ENCODE assay signal across 16 cellular contexts in the genomic region with DNA sequence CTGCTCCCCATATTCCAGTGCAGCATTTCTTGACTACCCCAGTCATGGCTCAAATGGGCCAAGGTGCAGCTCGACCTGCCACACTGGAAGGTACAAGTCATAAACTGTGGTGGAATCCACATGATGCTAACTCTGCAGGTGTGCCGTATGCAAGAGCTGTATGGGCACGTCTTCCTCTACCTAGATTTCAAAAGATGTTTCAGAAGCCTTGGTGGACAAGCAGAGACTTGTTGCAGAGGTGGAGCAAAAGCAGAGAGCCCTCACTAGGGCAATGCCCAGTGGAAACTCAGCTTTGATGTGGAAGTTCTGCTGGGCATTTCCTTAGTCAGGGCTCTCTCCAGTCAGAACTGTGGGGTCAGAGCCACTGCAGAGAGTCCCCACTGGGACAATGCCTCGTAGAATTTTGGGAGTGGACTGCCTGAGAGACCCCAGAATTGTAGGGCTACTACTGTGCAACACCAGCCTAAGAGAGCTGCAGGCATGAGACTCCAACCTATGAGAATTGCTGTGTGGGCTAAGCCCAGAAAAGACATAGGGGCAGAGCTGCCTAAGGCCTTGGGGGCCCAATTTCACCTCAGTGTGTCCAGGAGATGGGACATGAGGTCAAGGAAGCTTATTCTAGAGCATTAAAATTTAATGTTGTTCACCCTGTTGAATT.
A peak's percentile ranks its signal among the peaks of the same experiment; 100 is the strongest.
DNase-seq lines count a peak whose midpoint lies in the region; ATAC-seq, FAIRE-seq and TF ChIP-seq lines count a peak whose summit lies in the region.
"Had no signal": no experiment of that assay in that cellular context is flagged by ENCODE, and none has a peak within 500 bp of the region (broad histone marks: within the 10 kb centered on the region; RNA-seq: fewer than 3 reads in every experiment).

No MANE protein-coding gene starts in this region.

- H3K4ac ChIP-seq in trophoblast cell (ENCODE audit: low read depth, low read length): peak overlapping the region; percentile 79

- peaks cover 26% of the 10 kb centered on the region for H3K4me1 ChIP-seq in ACC112 (ENCODE audit: control insufficient read depth, insufficient read depth, low read length, unreplicated experiment)
- H3K4me1 ChIP-seq in astrocyte (ENCODE audit: insufficient read depth, low read length): peaks cover 12% of the 10 kb centered on the region
- H3K4me1 ChIP-seq in esophagus (ENCODE audit: control insufficient read depth in 2 of 2, insufficient read depth in 2 of 2, low read length in 1 of 2): no peaks in the 10 kb centered on the region
- H3K4me1 ChIP-seq in trophoblast cell (ENCODE audit: control insufficient read depth in 1 of 2, insufficient read depth in 2 of 2, low read length in 2 of 2): peaks cover 11 to 14% of the 10 kb centered on the region in 2 experiments

- no peak overlapping the region for H3K4me3 ChIP-seq in ACC112 (ENCODE audit: low read depth, low read length)
- no peak overlapping the region for H3K4me3 ChIP-seq in astrocyte (ENCODE audit: insufficient read depth, low read depth, low read length)
- no peak overlapping the region for H3K4me3 ChIP-seq in esophagus (ENCODE audit: low read depth in 1 of 2, low read length in 2 of 2)
- no peak overlapping the region for H3K4me3 ChIP-seq in trophoblast cell (ENCODE audit: low read depth, low read length)
- H3K4me3 ChIP-seq: K562 had no signal

- peak overlapping the region; percentile 75 for H4K12ac ChIP-seq in trophoblast cell (ENCODE audit: low read depth, low read length)

- no peak for ATAC-seq in HG03175 (IDR thresholded peaks at IDR 0.05; ENCODE audit: unreplicated experiment)
- no peak for ATAC-seq in stimulated activated naive CD8-positive, alpha-beta T cell treated with anti-CD3 and anti-CD28 coated beads, Interleukin-15, amount 100 ng/mL, for 72 hours
- ATAC-seq in HG03045 (IDR thresholded peaks at IDR 0.05; ENCODE audit: unreplicated experiment): no peak
- ATAC-seq: K562 had no signal

- H3K27me3 ChIP-seq in ACC112 (ENCODE audit: insufficient read depth, low read length) (no peaks in the 10 kb centered on the region), astrocyte (ENCODE audit: insufficient read depth, low read length) (no peaks in the 10 kb centered on the region), esophagus (ENCODE audit: control insufficient read depth in 1 of 2, insufficient read depth in 2 of 2, low read length in 2 of 2) (no peaks in the 10 kb centered on the region), trophoblast cell (ENCODE audit: insufficient read depth, low read length) (no peaks in the 10 kb centered on the region)

- WGBS in esophagus, 2 donors: 61 to 69% methylated on average over 4 of the region's 4 CpGs
- WGBS in trophoblast cell (ENCODE audit: extremely low coverage, insufficient coverage, insufficient read length): no CpG with 5 or more reads among the region's 4 CpGs

- H3K36me3 ChIP-seq in ACC112 (ENCODE audit: insufficient read depth, low read length) (no peaks in the 10 kb centered on the region), astrocyte (ENCODE audit: insufficient read depth, low read length) (no peaks in the 10 kb centered on the region), esophagus (ENCODE audit: control insufficient read depth in 2 of 2, insufficient read depth in 2 of 2, low read length in 1 of 2) (no peaks in the 10 kb centered on the region), trophoblast cell (ENCODE audit: control insufficient read depth in 1 of 2, insufficient read depth in 2 of 2, low read length in 2 of 2) (peaks cover 0 to 3% of the 10 kb centered on the region in 2 experiments)

- H3K27ac ChIP-seq in ACC112 (ENCODE audit: low read depth, low read length) (peak overlapping the region; percentile 85), astrocyte (ENCODE audit: low read depth, low read length) (peak overlapping the region; percentile 31), esophagus (ENCODE audit: low read depth in 2 of 2, low read length in 1 of 2) (peak overlapping the region; percentile 75 to 86), trophoblast cell (ENCODE audit: low read depth, low read length) (peak overlapping the region; percentile 25)

- peak overlapping the region; percentile 66 for H3K14ac ChIP-seq in trophoblast cell (ENCODE audit: low read length)

- no peak overlapping the region for H3K9ac ChIP-seq in astrocyte (ENCODE audit: low read length)
- no peak overlapping the region for H3K9ac ChIP-seq in trophoblast cell (ENCODE audit: low read length)

- H4K91ac ChIP-seq in trophoblast cell (ENCODE audit: low read depth, low read length): peak overlapping the region; percentile 89

- H2BK5ac ChIP-seq in trophoblast cell (ENCODE audit: low read depth, low read length, poor library complexity): peak overlapping the region; percentile 68

- no peaks in the 10 kb centered on the region for H3K9me3 Mint-ChIP-seq in astrocyte (ENCODE audit: unreplicated experiment)
- H3K9me3 Mint-ChIP-seq in stimulated activated naive CD8-positive, alpha-beta T cell treated with anti-CD3 and anti-CD28 coated beads, Interleukin-15, amount 100 ng/mL, for 72 hours: no peaks in the 10 kb centered on the region

- no peaks in the 10 kb centered on the region for H3K9me3 ChIP-seq in astrocyte (ENCODE audit: insufficient read depth, low read depth, low read length)
- no peaks in the 10 kb centered on the region for H3K9me3 ChIP-seq in esophagus (ENCODE audit: control insufficient read depth in 2 of 2, insufficient read depth in 1 of 2, low read depth in 1 of 2, low read length in 1 of 2)
- H3K9me3 ChIP-seq in trophoblast cell (ENCODE audit: insufficient read depth, low read depth, low read length): no peaks in the 10 kb centered on the region

- TF ChIP-seq CTCF in astrocyte (IDR thresholded peaks at IDR 0.05; ENCODE audit: insufficient read depth, low read depth, low read length): no peak

- no peak for FAIRE-seq in astrocyte (lab: Jason Lieb, UNC)
- FAIRE-seq: K562 had no signal

- H3K79me2 ChIP-seq in ACC112 (ENCODE audit: control insufficient read depth, insufficient read depth, low read length, unreplicated experiment) (peaks cover 2% of the 10 kb centered on the region), astrocyte (ENCODE audit: insufficient read depth, low read length) (no peaks in the 10 kb centered on the region), trophoblast cell (ENCODE audit: control insufficient read depth, insufficient read depth, low read length, poor library complexity) (no peaks in the 10 kb centered on the region)

- H3K36me3 Mint-ChIP-seq in astrocyte (ENCODE audit: low read depth, unreplicated experiment): no peaks in the 10 kb centered on the region

- peak overlapping the region; percentile 79 for H2AK5ac ChIP-seq in trophoblast cell (ENCODE audit: low read length)

- no peaks in the 10 kb centered on the region for H4K20me1 ChIP-seq in astrocyte (ENCODE audit: insufficient read depth, low read length)

- H3K18ac ChIP-seq in trophoblast cell (ENCODE audit: low read length): peak overlapping the region; percentile 37

- peaks cover 19% of the 10 kb centered on the region for H3K79me1 ChIP-seq in trophoblast cell (ENCODE audit: low read length)

- H2AFZ ChIP-seq in ACC112 (ENCODE audit: low read length, unreplicated experiment) (no peak overlapping the region), astrocyte (ENCODE audit: low read depth, low read length) (no peak overlapping the region), trophoblast cell (ENCODE audit: insufficient read depth, low read length, poor library complexity) (no peak overlapping the region)

- peak overlapping the region; percentile 48 for H3K4me2 ChIP-seq in astrocyte (ENCODE audit: low read length)
- no peak overlapping the region for H3K4me2 ChIP-seq in trophoblast cell (ENCODE audit: low read length)

- H2BK12ac ChIP-seq in trophoblast cell (ENCODE audit: low read length): peak overlapping the region; percentile 91

- DNase-seq in astrocyte (ENCODE audit: low read depth): no peak
- peak; percentile 1 to 46 for DNase-seq in trophoblast cell
- DNase-seq in stimulated activated naive CD8-positive, alpha-beta T cell treated with anti-CD3 and anti-CD28 coated beads, Interleukin-15, amount 100 ng/mL, for 72 hours: no peak
- DNase-seq in mucosa of gallbladder (ENCODE audit: low spot score): no peak
- DNase-seq: 8988T, C1 segment of cervical spinal cord, H7, NCI-H146, NCI-H446, NCI-H748 treated with DMSO at 0.1 percent for 48 hours, SHP77 had no signal

- peak overlapping the region; percentile 70 for H4K8ac ChIP-seq in trophoblast cell (ENCODE audit: low read depth, low read length)

- H3K23ac ChIP-seq in trophoblast cell (ENCODE audit: low read length): no peak overlapping the region

- no peaks in the 10 kb centered on the region for H3K27me3 Mint-ChIP-seq in astrocyte (ENCODE audit: low read depth, unreplicated experiment)
- H3K27me3 Mint-ChIP-seq in stimulated activated naive CD8-positive, alpha-beta T cell treated with anti-CD3 and anti-CD28 coated beads, Interleukin-15, amount 100 ng/mL, for 72 hours: no peaks in the 10 kb centered on the region

- H3K4me1 Mint-ChIP-seq in astrocyte (ENCODE audit: low read depth, unreplicated experiment): peaks cover 11% of the 10 kb centered on the region
- no peaks in the 10 kb centered on the region for H3K4me1 Mint-ChIP-seq in stimulated activated naive CD8-positive, alpha-beta T cell treated with anti-CD3 and anti-CD28 coated beads, Interleukin-15, amount 100 ng/mL, for 72 hours

- no peak overlapping the region for H3K4me3 Mint-ChIP-seq in astrocyte (ENCODE audit: unreplicated experiment)
- no peak overlapping the region for H3K4me3 Mint-ChIP-seq in stimulated activated naive CD8-positive, alpha-beta T cell treated with anti-CD3 and anti-CD28 coated beads, Interleukin-15, amount 100 ng/mL, for 72 hours

- H2BK120ac ChIP-seq in trophoblast cell (ENCODE audit: insufficient read depth, low read length, poor library complexity): peak overlapping the region; percentile 90

- no peak overlapping the region for H3K27ac Mint-ChIP-seq in astrocyte (ENCODE audit: unreplicated experiment)
- H3K27ac Mint-ChIP-seq in stimulated activated naive CD8-positive, alpha-beta T cell treated with anti-CD3 and anti-CD28 coated beads, Interleukin-15, amount 100 ng/mL, for 72 hours: no peak overlapping the region

Comparison
In these comparisons a context has a peak if more than half of its experiments do, and no peak if none do; other contexts are left out.
1. H3K27ac ChIP-seq: peak in every context shown above with its lines; median percentile 85 in ACC112; 80 in esophagus; 31 in astrocyte; 25 in trophoblast cell.
2. DNase-seq: peak in trophoblast cell (2 of 2); none in astrocyte (single experiment), stimulated activated naive CD8-positive, alpha-beta T cell treated with anti-CD3 and anti-CD28 coated beads, Interleukin-15, amount 100 ng/mL, for 72 hours (0 of 2) and mucosa of gallbladder (single experiment).